Comparison of ENCODE assay signal across 7 cellular contexts in the genomic region with DNA sequence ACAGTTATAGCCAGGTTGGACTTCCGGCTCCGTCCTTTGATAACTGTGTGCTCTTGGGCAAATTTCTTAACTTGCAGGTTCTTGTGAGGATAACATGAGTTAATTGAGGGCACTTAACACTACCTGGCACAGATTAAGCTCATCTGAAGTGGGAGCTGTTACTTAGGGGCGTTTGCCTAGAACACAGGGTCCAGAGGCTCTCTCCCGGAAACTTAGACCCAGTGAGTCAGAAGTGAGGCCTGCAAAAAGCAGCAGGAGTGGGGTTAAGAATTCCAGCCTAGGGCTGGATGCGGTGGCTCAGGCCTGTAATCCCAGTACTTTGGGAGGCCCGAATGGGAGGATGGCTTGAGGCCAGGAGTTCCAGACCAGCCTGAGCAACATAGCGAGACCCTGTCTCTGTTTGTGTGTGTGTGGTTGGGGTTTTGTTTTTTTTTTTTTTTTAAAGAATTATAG. TPM values are rescaled to one million over a fixed set of nuclear protein-coding genes. Genes with fewer than 3 reads are reported as not detected.
DNase-seq lines count a peak whose midpoint lies in the region; ATAC-seq and TF ChIP-seq lines count a peak whose summit lies in the region.

No MANE protein-coding gene starts in this region.

- no peaks in the 10 kb centered on the region for H3K9me3 ChIP-seq in HEK293 (ENCODE audit: control insufficient read depth, insufficient read depth, low read depth, low read length)
- H3K9me3 ChIP-seq in stomach, result no peaks in the 10 kb centered on the region

- intact Hi-C loops in stomach (cut with DNase I; ENCODE audit: low total_unique reads), result no loop called here

- H3K27me3 Mint-ChIP-seq in activated CD8-positive, alpha-beta T cell treated with anti-CD3 and anti-CD28 coated beads, Interleukin-2, amount 10 ng/mL, durations not matched to agents 7 days and 5 days (ENCODE audit: low read depth), result no peaks in the 10 kb centered on the region
- H3K27me3 Mint-ChIP-seq in immature natural killer cell (ENCODE audit: low read depth in 3 of 3), result peaks cover 2% of the 10 kb centered on the region in 3 donors

- peak overlapping the region; percentile 97 for H3K4me3 Mint-ChIP-seq in activated CD8-positive, alpha-beta T cell treated with anti-CD3 and anti-CD28 coated beads, Interleukin-2, amount 10 ng/mL, durations not matched to agents 7 days and 5 days
- H3K4me3 Mint-ChIP-seq in immature natural killer cell, result peak overlapping the region; percentile 93 to 98 (median 95)

- H3K4me1 Mint-ChIP-seq in activated CD8-positive, alpha-beta T cell treated with anti-CD3 and anti-CD28 coated beads, Interleukin-2, amount 10 ng/mL, durations not matched to agents 7 days and 5 days (ENCODE audit: low read depth), result peaks cover 78% of the 10 kb centered on the region
- H3K4me1 Mint-ChIP-seq in immature natural killer cell, result peaks cover 68 to 75% of the 10 kb centered on the region in 2 donors

- CTCF ChIA-PET in HEK293 (lab: Yijun Ruan, JAX), result interaction anchor here (1.6 to 7.2 kb wide), 3 partner anchors 21 to 210 kb away, joined by 3 to 74 read pairs (median 6); a partner anchor contains a TSS
- CTCF ChIA-PET in activated CD8-positive, alpha-beta T cell treated with anti-CD3 and anti-CD28 coated beads, Interleukin-2, amount 10 ng/mL, durations not matched to agents 7 days and 5 days (lab: Charles Lee), result interaction anchor here (1.2 to 8.0 kb wide), 6 partner anchors 14 to 121 kb away, joined by 3 to 106 read pairs (median 11); a partner anchor contains a TSS

- peaks cover 24 to 35% of the 10 kb centered on the region in 2 experiments for H3K36me3 ChIP-seq in HEK293 (ENCODE audit: control insufficient read depth in 2 of 2, insufficient read depth in 1 of 2, low read length in 2 of 2)
- peaks cover 0 to 21% (median 20%) of the 10 kb centered on the region in 4 donors for H3K36me3 ChIP-seq in stomach

- POLR2A ChIA-PET in HEK293 (lab: Yijun Ruan, JAX), result interaction anchor here (0.6 to 7.5 kb wide), 9 partner anchors 11 to 815 kb away, joined by 3 to 106 read pairs (median 4); a partner anchor contains a TSS
- POLR2A ChIA-PET in activated CD8-positive, alpha-beta T cell treated with anti-CD3 and anti-CD28 coated beads, Interleukin-2, amount 10 ng/mL, durations not matched to agents 7 days and 5 days (lab: Charles Lee), result interaction anchor here (1.6 to 4.1 kb wide), 4 partner anchors 14 to 32 kb away, joined by 4 to 29 read pairs (median 11); a partner anchor contains a TSS

- no peak for DNase-seq in activated CD8-positive, alpha-beta T cell treated with anti-CD3 and anti-CD28 coated beads, Interleukin-2, amount 10 ng/mL, durations not matched to agents 7 days and 5 days
- DNase-seq in immature natural killer cell (no peak), stomach (peak; percentile 40), NCI-H128 (lab: John Stamatoyannopoulos, UW; ENCODE audit: unreplicated experiment) (no peak), MV-4-11 (lab: John Stamatoyannopoulos, UW) (no peak)
- DNase-seq in stimulated activated naive CD4-positive, alpha-beta T cell (lab: John Stamatoyannopoulos, UW), result no peak

- H3K36me3 Mint-ChIP-seq in activated CD8-positive, alpha-beta T cell treated with anti-CD3 and anti-CD28 coated beads, Interleukin-2, amount 10 ng/mL, durations not matched to agents 7 days and 5 days (ENCODE audit: low read depth), result peaks cover 52% of the 10 kb centered on the region
- H3K36me3 Mint-ChIP-seq in immature natural killer cell, result peaks cover 0 to 20% (median 5%) of the 10 kb centered on the region in 3 donors

- TF ChIP-seq EP300 in stomach (IDR thresholded peaks at IDR 0.05), result no peak

- ATAC-seq in activated CD8-positive, alpha-beta T cell treated with anti-CD3 and anti-CD28 coated beads, Interleukin-2, amount 10 ng/mL, durations not matched to agents 7 days and 5 days, result no peak

- no peak for TF ChIP-seq POLR2A in stomach (IDR thresholded peaks at IDR 0.05)

- no peaks in the 10 kb centered on the region for H3K9me3 Mint-ChIP-seq in activated CD8-positive, alpha-beta T cell treated with anti-CD3 and anti-CD28 coated beads, Interleukin-2, amount 10 ng/mL, durations not matched to agents 7 days and 5 days (ENCODE audit: insufficient read depth)
- no peaks in the 10 kb centered on the region for H3K9me3 Mint-ChIP-seq in immature natural killer cell

- no peaks in the 10 kb centered on the region for H3K27me3 ChIP-seq in stomach

- no peak for TF ChIP-seq CTCF in HEK293 (tag by site-specific recombination; IDR thresholded peaks at IDR 0.05)
- TF ChIP-seq CTCF in stomach (IDR thresholded peaks at IDR 0.05), result no peak

- H3K4me3 ChIP-seq in HEK293 (ENCODE audit: low read depth, low read length) (no peak overlapping the region), stomach (peak overlapping the region; percentile 57 to 80 (median 72))

- H3K4me1 ChIP-seq in HEK293 (ENCODE audit: control insufficient read depth, insufficient read depth, low read length), result peaks cover 13% of the 10 kb centered on the region; the same call in 1 of the 2 replicates
- H3K4me1 ChIP-seq in stomach, result peaks cover 74 to 96% (median 94%) of the 10 kb centered on the region in 4 donors

- H3K27ac ChIP-seq in HEK293 (ENCODE audit: extremely low read depth, low read depth, low read length) (no peak overlapping the region; the same call in 1 of the 2 replicates), stomach (peak overlapping the region; percentile 87 to 97 (median 94))

- peak overlapping the region; percentile 89 for H3K27ac Mint-ChIP-seq in activated CD8-positive, alpha-beta T cell treated with anti-CD3 and anti-CD28 coated beads, Interleukin-2, amount 10 ng/mL, durations not matched to agents 7 days and 5 days
- peak overlapping the region; percentile 82 to 97 (median 95) for H3K27ac Mint-ChIP-seq in immature natural killer cell

- 10 to 26% (median 16%) methylated on average over 7 of the region's 7 CpGs for WGBS in stomach, 5 donors

TF ChIP-seq in HEK293, 187 proteins besides CTCF, POLR2A, EP300 and RAD21:
- TF ChIP-seq ZNF248 (tag by site-specific recombination; IDR thresholded peaks at IDR 0.05), result no peak
- peak; percentile 56 for TF ChIP-seq ZNF600 (tag by site-specific recombination; IDR thresholded peaks at IDR 0.05)
- no peak for TF ChIP-seq ZNF2 (tag by site-specific recombination; IDR thresholded peaks at IDR 0.05)
- 0 out of 2 replicates have a peak, but pooled peaks have one; percentile 31 for TF ChIP-seq ZNF707 (tag by site-specific recombination; IDR thresholded peaks at IDR 0.05)
- TF ChIP-seq, protein P1, sequence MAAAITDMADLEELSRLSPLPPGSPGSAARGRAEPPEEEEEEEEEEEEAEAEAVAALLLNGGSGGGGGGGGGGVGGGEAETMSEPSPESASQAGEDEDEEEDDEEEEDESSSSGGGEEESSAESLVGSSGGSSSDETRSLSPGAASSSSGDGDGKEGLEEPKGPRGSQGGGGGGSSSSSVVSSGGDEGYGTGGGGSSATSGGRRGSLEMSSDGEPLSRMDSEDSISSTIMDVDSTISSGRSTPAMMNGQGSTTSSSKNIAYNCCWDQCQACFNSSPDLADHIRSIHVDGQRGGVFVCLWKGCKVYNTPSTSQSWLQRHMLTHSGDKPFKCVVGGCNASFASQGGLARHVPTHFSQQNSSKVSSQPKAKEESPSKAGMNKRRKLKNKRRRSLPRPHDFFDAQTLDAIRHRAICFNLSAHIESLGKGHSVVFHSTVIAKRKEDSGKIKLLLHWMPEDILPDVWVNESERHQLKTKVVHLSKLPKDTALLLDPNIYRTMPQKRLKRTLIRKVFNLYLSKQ (tag by site-specific recombination; IDR thresholded peaks at IDR 0.05; ENCODE audit: borderline replicate concordance), result no peak

RNA-seq across cellular contexts. Expression of a gene that starts 1.4 kb away (rescaled TPM):
- 100 to 1,000 TPM; 122 to 125 TPM for total RNA-seq in activated CD8-positive, alpha-beta T cell treated with anti-CD3 and anti-CD28 coated beads, Interleukin-2, amount 10 ng/mL, durations not matched to agents 7 days and 5 days
- 100 to 1,000 TPM; 103 to 195 (median 142) TPM for polyA plus RNA-seq in immature natural killer cell
- 100 to 1,000 TPM in 4 of 5 donors, 10 to 100 TPM in 1; 92.2 to 453 (median 154) TPM for total RNA-seq in stomach
- 100 to 1,000 TPM; 101 to 122 (median 116) TPM for polyA plus RNA-seq in stomach

RNA-seq across cellular contexts. Expression of a gene that starts 5.7 kb away (rescaled TPM):
- 10 to 100 TPM; 39.1 TPM for total RNA-seq in activated CD8-positive, alpha-beta T cell treated with anti-CD3 and anti-CD28 coated beads, Interleukin-2, amount 10 ng/mL, durations not matched to agents 7 days and 5 days
- polyA plus RNA-seq in immature natural killer cell (10 to 100 TPM; 44.8 to 55.2 (median 46.1) TPM), stomach (10 to 100 TPM; 24.0 to 31.6 (median 27.1) TPM)
- 100 to 1,000 TPM in 1 of 5 donors, 10 to 100 TPM in 3, 1 to 10 TPM in 1; 7.1 to 124 (median 19.8) TPM for total RNA-seq in stomach

RNA-seq across cellular contexts. Expression of a gene that starts 9.7 kb away (rescaled TPM):
- under 1 TPM; 0.16 to 0.83 TPM for total RNA-seq in activated CD8-positive, alpha-beta T cell treated with anti-CD3 and anti-CD28 coated beads, Interleukin-2, amount 10 ng/mL, durations not matched to agents 7 days and 5 days
- polyA plus RNA-seq in immature natural killer cell (not detected), stomach (under 1 TPM in 2 of 3 donors, not detected in 1; 0.62 to 0.83 TPM)
- 10 to 100 TPM in 1 of 5 donors, 1 to 10 TPM in 2, not detected in 2; 4.0 to 17.4 (median 4.6) TPM for total RNA-seq in stomach

RNA-seq across cellular contexts. Expression of a gene that starts 15.4 kb away (rescaled TPM):
- total RNA-seq in activated CD8-positive, alpha-beta T cell treated with anti-CD3 and anti-CD28 coated beads, Interleukin-2, amount 10 ng/mL, durations not matched to agents 7 days and 5 days, result 100 to 1,000 TPM; 455 to 494 TPM
- polyA plus RNA-seq in immature natural killer cell (10 to 100 TPM; 49.2 to 54.8 (median 52.7) TPM), stomach (100 to 1,000 TPM in 2 of 3 donors, 10 to 100 TPM in 1; 79.9 to 160 (median 102) TPM)
- 100 to 1,000 TPM in 4 of 5 donors, 10 to 100 TPM in 1; 11.7 to 865 (median 117) TPM for total RNA-seq in stomach

RNA-seq across cellular contexts. Expression of a gene that starts 31.1 kb away (rescaled TPM):
- total RNA-seq in activated CD8-positive, alpha-beta T cell treated with anti-CD3 and anti-CD28 coated beads, Interleukin-2, amount 10 ng/mL, durations not matched to agents 7 days and 5 days, result 100 to 1,000 TPM; 229 to 233 TPM
- polyA plus RNA-seq in immature natural killer cell (10 to 100 TPM; 33.1 to 45.2 (median 33.3) TPM), stomach (10 to 100 TPM; 53.6 to 88.5 (median 59.2) TPM)
- 100 to 1,000 TPM in 1 of 5 donors, 10 to 100 TPM in 4; 11.1 to 229 (median 26.8) TPM for total RNA-seq in stomach
